In the genomic region with DNA sequence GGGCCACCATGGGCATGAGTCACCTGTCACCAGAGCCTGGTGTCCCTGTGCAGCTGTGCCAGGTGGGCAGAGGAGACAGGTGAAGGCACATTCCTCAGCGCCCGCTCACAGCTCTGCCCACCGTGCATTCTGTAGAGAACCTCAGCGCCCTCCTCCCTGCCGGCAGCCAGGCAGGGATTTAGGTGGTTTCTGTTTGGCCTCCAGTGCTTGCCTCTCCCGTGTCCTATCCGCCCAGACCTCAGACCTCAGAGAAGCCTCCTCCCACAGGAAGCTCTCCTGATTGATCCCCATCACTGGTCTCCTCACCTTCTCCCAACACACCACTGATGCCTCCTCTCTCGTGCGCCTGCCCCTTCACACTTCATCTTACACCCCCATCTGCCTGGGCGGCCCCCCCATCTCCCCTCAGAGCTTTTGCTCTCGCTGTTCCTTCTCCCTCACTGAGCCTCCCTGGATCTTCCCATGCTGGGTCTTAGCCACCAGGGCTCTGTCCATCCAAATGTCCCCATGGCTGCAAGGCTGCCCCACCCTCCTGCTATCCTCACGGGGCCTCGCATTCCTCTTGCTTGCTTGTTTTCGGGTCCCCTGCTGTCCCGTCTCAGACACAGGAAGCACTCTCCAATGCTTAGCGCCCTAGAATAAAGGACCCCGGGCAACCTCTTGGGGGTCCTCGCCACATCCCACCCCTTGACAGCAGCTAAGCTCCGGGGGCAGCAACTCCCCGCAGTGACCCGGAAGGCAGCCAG, we compare ENCODE assay signal across 9 cellular contexts. TPM values are rescaled to one million over a fixed set of nuclear protein-coding genes. Genes with fewer than 3 reads are reported as not detected.
A peak's percentile ranks its signal among the peaks of the same experiment; 100 is the strongest.
DNase-seq lines count a peak whose midpoint lies in the region; ATAC-seq and TF ChIP-seq lines count a peak whose summit lies in the region.
"Had no signal": no experiment of that assay in that cellular context is flagged by ENCODE, and none has a peak within 500 bp of the region (broad histone marks: within the 10 kb centered on the region; RNA-seq: fewer than 3 reads in every experiment).

No MANE protein-coding gene starts in this region.

- H3K27ac ChIP-seq in SJCRH30 (peak overlapping the region; percentile 65; the same call in 1 of the 2 replicates), fibroblast of lung (ENCODE audit: insufficient read depth, low read length) (peak overlapping the region; percentile 42)

- H3K4me3 ChIP-seq in SJCRH30: no peak overlapping the region
- no peak overlapping the region for H3K4me3 ChIP-seq in fibroblast of lung (replicated peaks in 1 of 4; ENCODE audit: control extremely low read depth in 1 of 4, insufficient read depth in 1 of 4, low read depth in 3 of 4, low read length in 4 of 4)

- H3K9me3 Mint-ChIP-seq in stimulated activated effector memory CD8-positive, alpha-beta T cell treated with anti-CD3 and anti-CD28 coated beads, Interleukin-12 subunit alpha, Interleukin-12 subunit beta, amount 100 ng/mL, for 72 hours: no peaks in the 10 kb centered on the region

- peak overlapping the region; percentile 74 for H3K27ac Mint-ChIP-seq in stimulated activated effector memory CD8-positive, alpha-beta T cell treated with anti-CD3 and anti-CD28 coated beads, Interleukin-12 subunit alpha, Interleukin-12 subunit beta, amount 100 ng/mL, for 72 hours

- H3K36me3 ChIP-seq in SJCRH30 (no peaks in the 10 kb centered on the region), fibroblast of lung (ENCODE audit: control insufficient read depth, insufficient read depth, low read length) (peaks cover 8% of the 10 kb centered on the region)

- H2AFZ ChIP-seq in fibroblast of lung (ENCODE audit: low read length): no peak overlapping the region

- peaks cover 80% of the 10 kb centered on the region for H3K79me2 ChIP-seq in fibroblast of lung (ENCODE audit: control insufficient read depth, insufficient read depth, low read length)

- peak overlapping the region; percentile 86 for H3K4me3 Mint-ChIP-seq in stimulated activated effector memory CD8-positive, alpha-beta T cell treated with anti-CD3 and anti-CD28 coated beads, Interleukin-12 subunit alpha, Interleukin-12 subunit beta, amount 100 ng/mL, for 72 hours

- H4K20me1 ChIP-seq in fibroblast of lung (ENCODE audit: control insufficient read depth, extremely low read depth, insufficient read depth, low read length): no peaks in the 10 kb centered on the region

- peak overlapping the region; percentile 0 for H3K4me2 ChIP-seq in fibroblast of lung (ENCODE audit: extremely low read depth, insufficient read depth, low read length)

- ATAC-seq in stimulated activated effector memory CD8-positive, alpha-beta T cell treated with anti-CD3 and anti-CD28 coated beads, Interleukin-12 subunit alpha, Interleukin-12 subunit beta, amount 100 ng/mL, for 72 hours: no peak

- DNase-seq in NCI-H2107 treated with DMSO at 0.1 percent for 48 hours (lab: John Stamatoyannopoulos, UW; ENCODE audit: unreplicated experiment) (peak; percentile 24), NCI-H2107 (lab: John Stamatoyannopoulos, UW) (no peak), SJCRH30 (no peak), fibroblast of lung (ENCODE audit: low read depth in 2 of 2) (no peak), DMS79 (lab: John Stamatoyannopoulos, UW) (no peak), hepatic stellate cell (ENCODE audit: low spot score) (no peak), GM19240 (ENCODE audit: insufficient read length, low spot score) (no peak)
- DNase-seq in stimulated activated effector memory CD8-positive, alpha-beta T cell treated with anti-CD3 and anti-CD28 coated beads, Interleukin-12 subunit alpha, Interleukin-12 subunit beta, amount 100 ng/mL, for 72 hours (ENCODE audit: low spot score in 2 of 2): no peak
- DNase-seq: NCI-H510A treated with DMSO at 0.1 percent for 48 hours had no signal

- no peak overlapping the region for H3K9ac ChIP-seq in fibroblast of lung (ENCODE audit: insufficient read depth, low read length)

- H3K27me3 ChIP-seq in SJCRH30 (no peaks in the 10 kb centered on the region), fibroblast of lung (ENCODE audit: control insufficient read depth, insufficient read depth, low read length) (no peaks in the 10 kb centered on the region)

- H3K4me1 ChIP-seq in SJCRH30: peaks cover 54% of the 10 kb centered on the region
- peaks cover 49% of the 10 kb centered on the region for H3K4me1 ChIP-seq in fibroblast of lung (ENCODE audit: control insufficient read depth, extremely low read depth, insufficient read depth, low read length)

- peaks cover 84% of the 10 kb centered on the region for H3K4me1 Mint-ChIP-seq in stimulated activated effector memory CD8-positive, alpha-beta T cell treated with anti-CD3 and anti-CD28 coated beads, Interleukin-12 subunit alpha, Interleukin-12 subunit beta, amount 100 ng/mL, for 72 hours

- no peak for TF ChIP-seq CTCF in fibroblast of lung (conservative IDR thresholded peaks at IDR 0.05 in 1 of 2, IDR thresholded peaks at IDR 0.05 in 1 of 2; ENCODE audit: low read depth in 1 of 2, low read length in 2 of 2)

- H3K9me3 ChIP-seq in SJCRH30 (replicated peaks) (no peaks in the 10 kb centered on the region), fibroblast of lung (ENCODE audit: control insufficient read depth, insufficient read depth, low read depth, low read length) (no peaks in the 10 kb centered on the region)

- H3K36me3 Mint-ChIP-seq in stimulated activated effector memory CD8-positive, alpha-beta T cell treated with anti-CD3 and anti-CD28 coated beads, Interleukin-12 subunit alpha, Interleukin-12 subunit beta, amount 100 ng/mL, for 72 hours: peaks cover 36% of the 10 kb centered on the region

RNA-seq across cellular contexts. Expression of a gene that starts 23.9 kb away (rescaled TPM):
- 56.9 and 60.0 TPM in 2 replicates for total RNA-seq in SJCRH30 (2014; rRNA removed; shearing (Covaris generic))
- 20.3 and 23.9 TPM in 2 replicates for total RNA-seq in fibroblast of lung
- 44.9 and 58.7 TPM in 2 replicates for polyA plus RNA-seq in fibroblast of lung
- polyA plus RNA-seq in fibroblast of lung (2012): 92.8 and 124 TPM in 2 replicates
- polyA minus RNA-seq in fibroblast of lung (ENCODE audit: low replicate concordance): 77.1 and 80.1 TPM in 2 replicates

RNA-seq across cellular contexts. Expression of a gene that starts 26.0 kb away (rescaled TPM):
- total RNA-seq in SJCRH30 (2014; rRNA removed; shearing (Covaris generic)): 44.2 and 54.6 TPM in 2 replicates
- total RNA-seq in fibroblast of lung: 3.9 and 5.9 TPM in 2 replicates
- 5.9 and 15.4 TPM in 2 replicates for polyA plus RNA-seq in fibroblast of lung
- polyA plus RNA-seq in fibroblast of lung (2012): 7.6 and 23.4 TPM in 2 replicates
- 15.6 and 24.9 TPM in 2 replicates for polyA minus RNA-seq in fibroblast of lung (ENCODE audit: low replicate concordance)

RNA-seq across cellular contexts. Expression of a gene that starts 33.1 kb away (rescaled TPM):
- 3.8 and 8.3 TPM in 2 replicates for total RNA-seq in SJCRH30 (2014; rRNA removed; shearing (Covaris generic))
- 6.4 and 7.1 TPM in 2 replicates for total RNA-seq in fibroblast of lung
- polyA plus RNA-seq in fibroblast of lung: 2.7 and 3.8 TPM in 2 replicates
- 10.1 and 17.1 TPM in 2 replicates for polyA plus RNA-seq in fibroblast of lung (2012)
- polyA minus RNA-seq in fibroblast of lung (ENCODE audit: low replicate concordance): 12.2 and 19.9 TPM in 2 replicates

RNA-seq across cellular contexts. Expression of a gene that starts 37.8 kb away (rescaled TPM):
- 9.7 and 11.9 TPM in 2 replicates for total RNA-seq in SJCRH30 (2014; rRNA removed; shearing (Covaris generic))
- 4.4 and 4.8 TPM in 2 replicates for total RNA-seq in fibroblast of lung
- 1.7 and 2.2 TPM in 2 replicates for polyA plus RNA-seq in fibroblast of lung
- 2.1 and 3.3 TPM in 2 replicates for polyA plus RNA-seq in fibroblast of lung (2012)
- polyA minus RNA-seq in fibroblast of lung (ENCODE audit: low replicate concordance): 5.4 and 9.2 TPM in 2 replicates
